In the genomic region with DNA sequence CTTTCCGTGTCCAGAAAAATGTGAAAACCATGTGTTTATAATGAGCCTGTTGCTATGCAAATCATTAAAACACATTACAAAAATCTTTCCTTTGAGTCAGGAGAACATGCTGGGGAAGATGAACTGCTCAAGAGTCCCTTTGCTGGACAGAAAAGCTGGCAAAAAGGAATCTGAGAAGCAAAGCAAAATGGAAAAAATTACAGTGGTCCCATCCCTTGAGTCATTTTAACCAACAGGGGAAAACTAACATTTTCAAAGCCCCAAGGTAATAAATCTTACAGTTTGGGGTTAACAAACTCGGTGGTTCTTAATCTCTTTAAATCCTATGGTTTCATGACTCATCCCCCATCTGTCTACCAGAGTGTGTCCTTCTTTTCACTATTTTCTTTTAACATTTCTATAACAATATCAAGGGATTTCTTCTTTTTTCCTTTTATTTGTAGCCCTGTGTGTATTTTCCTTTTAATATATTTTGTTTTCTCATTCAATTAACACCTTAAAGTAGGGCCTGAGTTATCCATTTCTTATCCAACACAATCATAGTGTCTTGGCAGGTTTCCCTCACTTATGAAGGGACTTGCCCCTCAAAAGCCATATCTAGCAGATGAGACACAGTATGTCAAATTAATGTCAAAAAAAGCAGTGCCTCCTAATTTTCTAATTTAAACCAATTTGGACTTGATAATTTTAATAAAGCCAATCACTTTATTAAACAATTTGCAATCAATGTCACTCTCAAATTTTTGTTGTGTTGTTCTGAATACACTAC, we compare ENCODE assay signal across 10 cellular contexts.
DNase-seq lines count a peak whose midpoint lies in the region; ATAC-seq and TF ChIP-seq lines count a peak whose summit lies in the region.
"Had no signal": no experiment of that assay in that cellular context is flagged by ENCODE, and none has a peak within 500 bp of the region (broad histone marks: within the 10 kb centered on the region; RNA-seq: fewer than 3 reads in every experiment).

No MANE protein-coding gene starts in this region.

- no peak overlapping the region for H3K4me3 ChIP-seq in AG09309 (ENCODE audit: control insufficient read depth, low read depth, low read length)
- H3K4me3 ChIP-seq in HUES6 (ENCODE audit: low read depth, low read length), result no peak overlapping the region
- H3K4me3 ChIP-seq in kidney epithelial cell (ENCODE audit: low read depth, low read length), result no peak overlapping the region

- no peaks in the 10 kb centered on the region for H3K9me3 Mint-ChIP-seq in activated T-helper 17 cell treated with anti-CD3 and anti-CD28 coated beads, Interleukin-2, amount 50 U/mL, for 72 hours
- H3K9me3 Mint-ChIP-seq: activated naive CD8-positive, alpha-beta T cell treated with anti-CD3 and anti-CD28 coated beads, Interleukin-2, amount 10 ng/mL, durations not matched to agents 7 days and 5 days had no signal

- peaks cover 72% of the 10 kb centered on the region for H3K4me1 ChIP-seq in HUES6 (ENCODE audit: control insufficient read depth, insufficient read depth, low read length)

- ATAC-seq in activated T-helper 17 cell treated with anti-CD3 and anti-CD28 coated beads, Interleukin-2, amount 50 U/mL, for 72 hours (replicated peaks), result peak; percentile 68
- no peak for ATAC-seq in HG02852 (IDR thresholded peaks at IDR 0.05; ENCODE audit: unreplicated experiment)

- TF ChIP-seq CTCF in AG09309 (IDR thresholded peaks at IDR 0.05; ENCODE audit: control insufficient read depth, insufficient read depth, low read depth, low read length, missing control alignments) (no peak), kidney epithelial cell (IDR thresholded peaks at IDR 0.05; ENCODE audit: insufficient read depth, low read length, poor library complexity, severe bottlenecking) (no peak)

- H3K36me3 ChIP-seq in HUES6 (ENCODE audit: control insufficient read depth, insufficient read depth, low read length) (peaks cover 7% of the 10 kb centered on the region; the same call in 1 of the 2 replicates), kidney epithelial cell (ENCODE audit: control insufficient read depth, insufficient read depth, low read length) (no peaks in the 10 kb centered on the region)

- peak; percentile 94 for DNase-seq in AG09309 (ENCODE audit: low read depth)
- peak; percentile 68 for DNase-seq in kidney epithelial cell (ENCODE audit: low read depth)
- DNase-seq in G401 (ENCODE audit: low spot score), result no peak
- DNase-seq in activated CD8-positive, alpha-beta memory T cell treated with anti-CD3 and anti-CD28 coated beads for 24 hours, result no peak
- DNase-seq in NCI-H2227 treated with DMSO at 0.1 percent for 48 hours (lab: John Stamatoyannopoulos, UW), result no peak
- DNase-seq: activated naive CD8-positive, alpha-beta T cell treated with anti-CD3 and anti-CD28 coated beads, Interleukin-2, amount 10 ng/mL, durations not matched to agents 7 days and 5 days had no signal

- no peaks in the 10 kb centered on the region for H3K36me3 Mint-ChIP-seq in activated T-helper 17 cell treated with anti-CD3 and anti-CD28 coated beads, Interleukin-2, amount 50 U/mL, for 72 hours (ENCODE audit: low read depth)
- H3K36me3 Mint-ChIP-seq: activated naive CD8-positive, alpha-beta T cell treated with anti-CD3 and anti-CD28 coated beads, Interleukin-2, amount 10 ng/mL, durations not matched to agents 7 days and 5 days had no signal

- peak overlapping the region; percentile 79 for H3K27ac ChIP-seq in HUES6 (ENCODE audit: low read depth, low read length)

- no peaks in the 10 kb centered on the region for H3K9me3 ChIP-seq in HUES6 (ENCODE audit: control insufficient read depth, insufficient read depth, low read depth, low read length)

- H3K27ac Mint-ChIP-seq in activated T-helper 17 cell treated with anti-CD3 and anti-CD28 coated beads, Interleukin-2, amount 50 U/mL, for 72 hours, result peak overlapping the region; percentile 68
- H3K27ac Mint-ChIP-seq: activated naive CD8-positive, alpha-beta T cell treated with anti-CD3 and anti-CD28 coated beads, Interleukin-2, amount 10 ng/mL, durations not matched to agents 7 days and 5 days had no signal

- in situ Hi-C loops in G401 (cut with HindIII; ENCODE audit: low sequenced_read_pairs), result no loop called here

- H3K4me3 Mint-ChIP-seq in activated T-helper 17 cell treated with anti-CD3 and anti-CD28 coated beads, Interleukin-2, amount 50 U/mL, for 72 hours, result no peak overlapping the region
- H3K4me3 Mint-ChIP-seq: activated naive CD8-positive, alpha-beta T cell treated with anti-CD3 and anti-CD28 coated beads, Interleukin-2, amount 10 ng/mL, durations not matched to agents 7 days and 5 days; neural crest cell had no signal

- H3K27me3 Mint-ChIP-seq in activated T-helper 17 cell treated with anti-CD3 and anti-CD28 coated beads, Interleukin-2, amount 50 U/mL, for 72 hours, result peaks cover 3% of the 10 kb centered on the region

- no peaks in the 10 kb centered on the region for H3K4me1 Mint-ChIP-seq in activated T-helper 17 cell treated with anti-CD3 and anti-CD28 coated beads, Interleukin-2, amount 50 U/mL, for 72 hours

- no peak overlapping the region for H3K9ac ChIP-seq in HUES6 (ENCODE audit: low read length)

- H3K27me3 ChIP-seq in HUES6 (ENCODE audit: control insufficient read depth, insufficient read depth, low read length) (no peaks in the 10 kb centered on the region), kidney epithelial cell (ENCODE audit: control insufficient read depth, insufficient read depth, low read length) (no peaks in the 10 kb centered on the region)

Comparison
In these comparisons a context has a peak if more than half of its experiments do, and no peak if none do; other contexts are left out.
1. DNase-seq: peak in AG09309 (single experiment) and kidney epithelial cell (single experiment); none in G401 (single experiment), activated CD8-positive, alpha-beta memory T cell treated with anti-CD3 and anti-CD28 coated beads for 24 hours (single experiment) and NCI-H2227 treated with DMSO at 0.1 percent for 48 hours (single experiment).